ENCODE assay signal across 9 cellular contexts in genomic region chr9:5389109-5389732, GRCh38. TPM values are rescaled to one million over a fixed set of nuclear protein-coding genes. Genes with fewer than 3 reads are reported as not detected.
A peak's percentile ranks its signal among the peaks of the same experiment; 100 is the strongest.
DNase-seq lines count a peak whose midpoint lies in the region; ATAC-seq and TF ChIP-seq lines count a peak whose summit lies in the region.
"Had no signal": no experiment of that assay in that cellular context is flagged by ENCODE, and none has a peak within 500 bp of the region (broad histone marks: within the 10 kb centered on the region; RNA-seq: fewer than 3 reads in every experiment).

No MANE protein-coding gene starts in this region.

- peaks cover 6% of the 10 kb centered on the region for H3K36me3 Mint-ChIP-seq in CD8-positive, alpha-beta T cell

- in situ Hi-C loops in G401 (cut with HindIII; ENCODE audit: low sequenced_read_pairs): no loop called here

- ATAC-seq in GM21786 (IDR thresholded peaks at IDR 0.05; ENCODE audit: unreplicated experiment): peak; percentile 79
- ATAC-seq in foreskin keratinocyte: peak; percentile 91
- no peak for ATAC-seq in HG02571 (IDR thresholded peaks at IDR 0.05; ENCODE audit: unreplicated experiment)
- no peak for ATAC-seq in mucosa of descending colon
- no peak for ATAC-seq in CD8-positive, alpha-beta T cell

- H3K27ac Mint-ChIP-seq in CD8-positive, alpha-beta T cell: no peak overlapping the region

- TF ChIP-seq CTCF in foreskin keratinocyte (conservative IDR thresholded peaks at IDR 0.05) (no peak), mucosa of descending colon (IDR thresholded peaks at IDR 0.05) (no peak)
- no peak for TF ChIP-seq CTCF in CD8-positive, alpha-beta T cell (IDR thresholded peaks at IDR 0.05)

- POLR2A ChIA-PET in CD8-positive, alpha-beta T cell (lab: Charles Lee): no interaction called here

- H3K4me3 ChIP-seq in mucosa of descending colon: no peak overlapping the region
- no peak overlapping the region for H3K4me3 ChIP-seq in CD8-positive, alpha-beta T cell (ENCODE audit: low read depth, low read length)

- H3K4me1 ChIP-seq in foreskin keratinocyte (peaks cover 12% of the 10 kb centered on the region), mucosa of descending colon (ENCODE audit: low read depth) (no peaks in the 10 kb centered on the region)
- H3K4me1 ChIP-seq in CD8-positive, alpha-beta T cell (ENCODE audit: insufficient read depth, low read length): no peaks in the 10 kb centered on the region

- no peak overlapping the region for H3K4me3 Mint-ChIP-seq in CD8-positive, alpha-beta T cell
- H3K4me3 Mint-ChIP-seq: central memory CD8-positive, alpha-beta T cell had no signal

- no peaks in the 10 kb centered on the region for H3K9me3 ChIP-seq in mucosa of descending colon
- H3K9me3 ChIP-seq in CD8-positive, alpha-beta T cell (ENCODE audit: low read length): no peaks in the 10 kb centered on the region

- no peaks in the 10 kb centered on the region for H3K27me3 ChIP-seq in foreskin keratinocyte
- H3K27me3 ChIP-seq in CD8-positive, alpha-beta T cell (ENCODE audit: insufficient read depth, low read length): no peaks in the 10 kb centered on the region

- H3K27ac ChIP-seq in foreskin keratinocyte: no peak overlapping the region
- no peak overlapping the region for H3K27ac ChIP-seq in CD8-positive, alpha-beta T cell (ENCODE audit: low read depth, low read length)

- H3K27me3 Mint-ChIP-seq in CD8-positive, alpha-beta T cell (ENCODE audit: low read depth): no peaks in the 10 kb centered on the region
- H3K27me3 Mint-ChIP-seq: central memory CD8-positive, alpha-beta T cell had no signal

- no peaks in the 10 kb centered on the region for H3K36me3 ChIP-seq in mucosa of descending colon (ENCODE audit: low read depth)
- H3K36me3 ChIP-seq in CD8-positive, alpha-beta T cell (ENCODE audit: insufficient read depth, low read length): no peaks in the 10 kb centered on the region

- CTCF ChIA-PET in CD8-positive, alpha-beta T cell (lab: Charles Lee): no interaction called here

- H3K4me1 Mint-ChIP-seq in CD8-positive, alpha-beta T cell (ENCODE audit: low read depth): peaks cover 20% of the 10 kb centered on the region

- intact Hi-C loops in mucosa of descending colon (cut with DNase I, micrococcal nuclease): no loop called here
- intact Hi-C loops in CD8-positive, alpha-beta T cell (cut with DNase I, micrococcal nuclease): no loop called here

- no peaks in the 10 kb centered on the region for H3K9me3 Mint-ChIP-seq in CD8-positive, alpha-beta T cell
- H3K9me3 Mint-ChIP-seq: central memory CD8-positive, alpha-beta T cell had no signal

- DNase-seq in GM03348 (ENCODE audit: low spot score) (peak; percentile 54), OCI-M1 (lab: John Stamatoyannopoulos, UW) (peak; percentile 100), foreskin keratinocyte (peak; percentile 83 to 90), G401 (ENCODE audit: low spot score) (no peak), mucosa of descending colon (no peak)
- DNase-seq in CD8-positive, alpha-beta T cell: no peak

RNA-seq across cellular contexts. Expression of gene PLGRKT, which starts 48.5 kb away (rescaled TPM):
- total RNA-seq in foreskin keratinocyte: 49.3 and 55.6 TPM in 2 replicates
- polyA plus RNA-seq in foreskin keratinocyte: 56.3 and 57.2 TPM in 2 replicates
- total RNA-seq in G401 (2014; rRNA removed; shearing (Covaris generic)): 62.0 and 102 TPM in 2 replicates
- total RNA-seq in mucosa of descending colon: 10 to 100 TPM; 34.0 to 67.1 (median 53.0) TPM
- 10 to 100 TPM; 10.1 to 12.8 TPM for total RNA-seq in CD8-positive, alpha-beta T cell

RNA-seq across cellular contexts. Expression of gene RLN1, which starts 49.5 kb away (rescaled TPM):
- total RNA-seq in foreskin keratinocyte: 0.18 TPM in 1 of 2 replicates, not detected in the other
- 0.09 and 0.18 TPM in 2 replicates for polyA plus RNA-seq in foreskin keratinocyte
- total RNA-seq in G401 (2014; rRNA removed; shearing (Covaris generic)): 0.31 TPM in 1 of 2 replicates, not detected in the other
- under 1 TPM in 1 of 3 donors, not detected in 2; 0.41 TPM for total RNA-seq in mucosa of descending colon
- under 1 TPM; 0.78 to 0.84 TPM for total RNA-seq in CD8-positive, alpha-beta T cell

Comparison
In these comparisons a context has a peak if more than half of its experiments do, and no peak if none do; other contexts are left out.
1. DNase-seq: peak in GM03348 (single experiment), OCI-M1 (single experiment) and foreskin keratinocyte (2 of 2); none in G401 (single experiment), mucosa of descending colon (0 of 3) and CD8-positive, alpha-beta T cell (0 of 7).
2. ATAC-seq: peak in GM21786 (single experiment) and foreskin keratinocyte (single experiment); none in HG02571 (single experiment), mucosa of descending colon (single experiment) and CD8-positive, alpha-beta T cell (single experiment).